Comparison of ENCODE assay signal across 17 cellular contexts in genomic region chr22:30104501-30105156, GRCh38. TPM values are rescaled to one million over a fixed set of nuclear protein-coding genes. Genes with fewer than 3 reads are reported as not detected.
A peak's percentile ranks its signal among the peaks of the same experiment; 100 is the strongest.
DNase-seq lines count a peak whose midpoint lies in the region; ATAC-seq, FAIRE-seq and TF ChIP-seq lines count a peak whose summit lies in the region.
"Had no signal": no experiment of that assay in that cellular context is flagged by ENCODE, and none has a peak within 500 bp of the region (broad histone marks: within the 10 kb centered on the region; RNA-seq: fewer than 3 reads in every experiment).

No MANE protein-coding gene starts in this region.

- ATAC-seq in activated naive CD4-positive, alpha-beta T cell treated with anti-CD3 and anti-CD28 coated beads, Interleukin-2, amount 50 U/mL, for 72 hours, result peak; percentile 70 to 75

- no peak for FAIRE-seq in kidney (lab: Jason Lieb, UNC)
- FAIRE-seq: islet of Langerhans had no signal

- peaks cover 38% of the 10 kb centered on the region for H3K4me1 Mint-ChIP-seq in activated naive CD4-positive, alpha-beta T cell treated with anti-CD3 and anti-CD28 coated beads for 36 hours (ENCODE audit: low read depth)
- H3K4me1 Mint-ChIP-seq in stimulated activated naive CD8-positive, alpha-beta T cell treated with anti-CD3 and anti-CD28 coated beads, Interleukin-15, Interleukin-2, amounts not matched to agents 100 ng/mL and 50 ng/mL, for 24 hours (ENCODE audit: low read depth), result peaks cover 45% of the 10 kb centered on the region

- CTCF ChIA-PET in activated naive CD4-positive, alpha-beta T cell treated with anti-CD3 and anti-CD28 coated beads for 36 hours (lab: Charles Lee), result interaction anchor here (0.6 to 8.1 kb wide), 10 partner anchors 9 to 563 kb away, joined by 3 to 137 read pairs (median 5); partner anchors contain the start of gene CASTOR1

- no peaks in the 10 kb centered on the region for H3K36me3 Mint-ChIP-seq in activated naive CD4-positive, alpha-beta T cell treated with anti-CD3 and anti-CD28 coated beads for 36 hours (ENCODE audit: low read depth)
- H3K36me3 Mint-ChIP-seq in activated naive CD4-positive, alpha-beta T cell treated with anti-CD3 and anti-CD28 coated beads, Interleukin-2, amount 50 U/mL, for 72 hours, result no peaks in the 10 kb centered on the region
- no peaks in the 10 kb centered on the region for H3K36me3 Mint-ChIP-seq in stimulated activated naive CD8-positive, alpha-beta T cell treated with anti-CD3 and anti-CD28 coated beads, Interleukin-15, Interleukin-2, amounts not matched to agents 100 ng/mL and 50 ng/mL, for 24 hours (ENCODE audit: low read depth)

- intact Hi-C loops in activated naive CD4-positive, alpha-beta T cell treated with anti-CD3 and anti-CD28 coated beads for 36 hours (cut with micrococcal nuclease), result no loop called here
- intact Hi-C loops in kidney (cut with DNase I), result no loop called here

- no peaks in the 10 kb centered on the region for H3K9me3 Mint-ChIP-seq in activated naive CD4-positive, alpha-beta T cell treated with anti-CD3 and anti-CD28 coated beads for 36 hours
- H3K9me3 Mint-ChIP-seq in activated naive CD4-positive, alpha-beta T cell treated with anti-CD3 and anti-CD28 coated beads, Interleukin-2, amount 50 U/mL, for 72 hours, result no peaks in the 10 kb centered on the region
- no peaks in the 10 kb centered on the region for H3K9me3 Mint-ChIP-seq in stimulated activated naive CD8-positive, alpha-beta T cell treated with anti-CD3 and anti-CD28 coated beads, Interleukin-15, Interleukin-2, amounts not matched to agents 100 ng/mL and 50 ng/mL, for 24 hours

- H3K4me3 Mint-ChIP-seq in activated naive CD4-positive, alpha-beta T cell treated with anti-CD3 and anti-CD28 coated beads for 36 hours, result no peak overlapping the region
- peak overlapping the region; percentile 19 for H3K4me3 Mint-ChIP-seq in stimulated activated naive CD8-positive, alpha-beta T cell treated with anti-CD3 and anti-CD28 coated beads, Interleukin-15, Interleukin-2, amounts not matched to agents 100 ng/mL and 50 ng/mL, for 24 hours

- H3K27ac Mint-ChIP-seq in activated naive CD4-positive, alpha-beta T cell treated with anti-CD3 and anti-CD28 coated beads for 36 hours, result peak overlapping the region; percentile 24
- peak overlapping the region; percentile 74 to 75 for H3K27ac Mint-ChIP-seq in activated naive CD4-positive, alpha-beta T cell treated with anti-CD3 and anti-CD28 coated beads, Interleukin-2, amount 50 U/mL, for 72 hours
- H3K27ac Mint-ChIP-seq in stimulated activated naive CD8-positive, alpha-beta T cell treated with anti-CD3 and anti-CD28 coated beads, Interleukin-15, Interleukin-2, amounts not matched to agents 100 ng/mL and 50 ng/mL, for 24 hours, result peak overlapping the region; percentile 90

- no peak overlapping the region for H3K27ac ChIP-seq in kidney (ENCODE audit: low read depth in 2 of 2, low read length in 2 of 2)
- H3K27ac ChIP-seq: epithelial cell of prostate, RWPE1 had no signal

- no peak for DNase-seq in activated naive CD4-positive, alpha-beta T cell treated with anti-CD3 and anti-CD28 coated beads for 36 hours
- DNase-seq in activated naive CD4-positive, alpha-beta T cell treated with anti-CD3 and anti-CD28 coated beads, Interleukin-2, amount 50 U/mL, for 16 hours, result no peak
- DNase-seq in LHCN-M2 (ENCODE audit: low read depth) (peak; percentile 20), kidney (no peak), NAMALWA (ENCODE audit: low spot score) (no peak), iPS-NIHi11 (ENCODE audit: low spot score) (no peak)
- DNase-seq in activated naive CD4-positive, alpha-beta T cell treated with anti-CD3 and anti-CD28 coated beads, Interleukin-2, amount 50 U/mL, for 72 hours (ENCODE audit: low spot score in 2 of 2), result no peak
- DNase-seq: activated CD4-positive, alpha-beta T cell treated with anti-CD3 and anti-CD28 coated beads, Interleukin-2, amount 50 U/mL, for 4 hours; midbrain; NCI-H2171; stimulated activated CD4-positive, alpha-beta T cell treated with anti-CD3 and anti-CD28 coated beads, Interleukin-4, amount 100 ng/mL, for 24 hours; trophoblast cell had no signal

- no peak overlapping the region for H3K9ac ChIP-seq in kidney (ENCODE audit: low read length in 2 of 2)

- no peaks in the 10 kb centered on the region for H3K4me1 ChIP-seq in kidney (ENCODE audit: control insufficient read depth in 1 of 2, insufficient read depth in 1 of 2, low read depth in 1 of 2, low read length in 2 of 2)

- TF ChIP-seq CTCF in kidney (IDR thresholded peaks at IDR 0.05; ENCODE audit: borderline replicate concordance, extremely low read depth, insufficient read depth), result no peak

- H3K36me3 ChIP-seq in kidney (ENCODE audit: control insufficient read depth in 1 of 2, insufficient read depth in 2 of 2, low read length in 2 of 2), result no peaks in the 10 kb centered on the region

- no peaks in the 10 kb centered on the region for H3K27me3 Mint-ChIP-seq in activated naive CD4-positive, alpha-beta T cell treated with anti-CD3 and anti-CD28 coated beads for 36 hours (ENCODE audit: low read depth)
- H3K27me3 Mint-ChIP-seq in stimulated activated naive CD8-positive, alpha-beta T cell treated with anti-CD3 and anti-CD28 coated beads, Interleukin-15, Interleukin-2, amounts not matched to agents 100 ng/mL and 50 ng/mL, for 24 hours, result no peaks in the 10 kb centered on the region

- H3K9me3 ChIP-seq in kidney (ENCODE audit: control insufficient read depth in 1 of 2, low read length in 2 of 2), result no peaks in the 10 kb centered on the region

- no peak overlapping the region for H3K4me3 ChIP-seq in kidney (ENCODE audit: low read length in 2 of 2)

RNA-seq across cellular contexts. Expression of gene HORMAD2, which starts 24.4 kb away (rescaled TPM):
- not detected for total RNA-seq in activated naive CD4-positive, alpha-beta T cell treated with anti-CD3 and anti-CD28 coated beads for 36 hours
- not detected in 2 replicates for total RNA-seq in LHCN-M2 (2014; rRNA removed)
- not detected for polyA plus RNA-seq in LHCN-M2 (2012)
- under 1 TPM in 1 of 2 donors, not detected in 1; 0.27 TPM for total RNA-seq in activated naive CD4-positive, alpha-beta T cell treated with anti-CD3 and anti-CD28 coated beads, Interleukin-2, amount 50 U/mL, for 72 hours
- not detected for total RNA-seq in kidney
- polyA plus RNA-seq in kidney (ENCODE audit: insufficient read depth, low read depth, low replicate concordance), result not detected
- total RNA-seq: omental fat pad had no signal

Comparison
In these comparisons a context has a peak if more than half of its experiments do, and no peak if none do; other contexts are left out.
1. H3K27ac Mint-ChIP-seq: peak in every context shown above with its lines; median percentile 90 in stimulated activated naive CD8-positive, alpha-beta T cell treated with anti-CD3 and anti-CD28 coated beads, Interleukin-15, Interleukin-2, amounts not matched to agents 100 ng/mL and 50 ng/mL, for 24 hours; 74 in activated naive CD4-positive, alpha-beta T cell treated with anti-CD3 and anti-CD28 coated beads, Interleukin-2, amount 50 U/mL, for 72 hours; 24 in activated naive CD4-positive, alpha-beta T cell treated with anti-CD3 and anti-CD28 coated beads for 36 hours.